1 cellular context compared by ENCODE assay signal in the genomic region with DNA sequence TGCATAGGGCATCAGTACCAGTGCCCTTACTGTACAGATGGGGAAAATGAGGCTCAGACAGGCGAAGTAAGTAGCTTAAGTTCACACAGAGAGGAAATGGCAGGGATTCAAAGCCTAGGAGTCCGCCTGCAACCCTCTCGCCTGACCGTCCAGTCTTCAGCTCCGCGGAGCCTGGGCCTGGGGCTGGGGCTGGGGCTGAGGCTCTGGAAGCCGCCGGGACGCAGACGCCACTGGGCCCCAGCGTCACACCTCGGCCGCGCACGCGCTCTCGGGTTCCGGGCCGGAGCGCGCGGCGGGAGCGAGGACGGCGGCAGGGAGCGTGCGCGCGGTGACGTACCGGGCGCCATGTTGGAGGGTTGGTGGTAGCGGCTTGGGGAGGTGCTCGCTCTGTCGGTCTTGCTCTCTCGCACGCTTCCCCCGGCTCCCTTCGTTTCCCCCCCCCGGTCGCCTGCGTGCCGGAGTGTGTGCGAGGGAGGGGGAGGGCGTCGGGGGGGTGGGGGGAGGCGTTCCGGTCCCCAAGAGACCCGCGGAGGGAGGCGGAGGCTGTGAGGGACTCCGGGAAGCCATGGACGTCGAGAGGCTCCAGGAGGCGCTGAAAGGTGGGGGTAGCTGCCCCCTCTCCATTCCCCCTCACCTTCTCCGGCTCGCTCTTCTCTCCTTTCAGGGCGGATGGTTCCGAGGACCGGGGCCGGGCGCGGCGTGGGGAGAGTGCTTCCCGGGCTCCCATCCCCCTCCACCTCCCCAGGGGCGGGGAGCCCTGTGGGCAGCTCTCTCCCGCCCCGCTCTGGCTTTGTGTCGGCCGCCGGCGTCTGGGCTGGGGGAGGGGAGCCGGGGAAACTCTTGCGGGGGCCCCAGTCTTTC.
TF ChIP-seq lines count a peak whose summit lies in the region.

A gene with protein sequence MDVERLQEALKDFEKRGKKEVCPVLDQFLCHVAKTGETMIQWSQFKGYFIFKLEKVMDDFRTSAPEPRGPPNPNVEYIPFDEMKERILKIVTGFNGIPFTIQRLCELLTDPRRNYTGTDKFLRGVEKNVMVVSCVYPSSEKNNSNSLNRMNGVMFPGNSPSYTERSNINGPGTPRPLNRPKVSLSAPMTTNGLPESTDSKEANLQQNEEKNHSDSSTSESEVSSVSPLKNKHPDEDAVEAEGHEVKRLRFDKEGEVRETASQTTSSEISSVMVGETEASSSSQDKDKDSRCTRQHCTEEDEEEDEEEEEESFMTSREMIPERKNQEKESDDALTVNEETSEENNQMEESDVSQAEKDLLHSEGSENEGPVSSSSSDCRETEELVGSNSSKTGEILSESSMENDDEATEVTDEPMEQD (plus strand): TSS at position 339 of the 861 bp plus-strand sequence. CDS start 227 bp downstream, at position 566.

TF ChIP-seq in HepG2, 621 proteins besides CTCF, POLR2A, EP300 and RAD21 (continued from another document and continues in another):
- TF ChIP-seq KAT2B (IDR thresholded peaks at IDR 0.05; ENCODE audit: borderline replicate concordance, low read depth, low read length) (no peak), HIVEP1 (CRISPR knock-in tag; IDR thresholded peaks at IDR 0.05) (no peak), ZNF558 (CRISPR knock-in tag; IDR thresholded peaks at IDR 0.05; ENCODE audit: borderline replicate concordance) (no peak), SP5 (CRISPR knock-in tag; IDR thresholded peaks at IDR 0.05; ENCODE audit: borderline replicate concordance, low read depth) (0 out of 2 replicates have a peak, but pooled peaks have one; percentile 19), ZNF350 (CRISPR knock-in tag; IDR thresholded peaks at IDR 0.05; ENCODE audit: borderline replicate concordance, low read depth) (no peak), ARNT2 (CRISPR knock-in tag; IDR thresholded peaks at IDR 0.05; ENCODE audit: low read depth) (peak; percentile 38; the same call in 1 of the 2 replicates), PITX1 (CRISPR knock-in tag; IDR thresholded peaks at IDR 0.05) (0 out of 2 replicates have a peak, but pooled peaks have one; percentile 35), ZNF44 (CRISPR knock-in tag; IDR thresholded peaks at IDR 0.05) (0 out of 2 replicates have a peak, but pooled peaks have one; percentile 70), PCBP1 (IDR thresholded peaks at IDR 0.05; ENCODE audit: borderline replicate concordance, low read depth, low read length) (peak; percentile 46; the same call in 1 of the 2 replicates), ZMAT3 (CRISPR knock-in tag; conservative IDR thresholded peaks at IDR 0.05) (peak; percentile 44; the same call in 1 of the 2 replicates), TAF1 (CRISPR knock-in tag; IDR thresholded peaks at IDR 0.05) (peak; percentile 62; the same call in 1 of the 2 replicates), IKZF4 (CRISPR knock-in tag; IDR thresholded peaks at IDR 0.05; ENCODE audit: borderline replicate concordance, low read depth, not compliant biosample characterization) (peak; percentile 96), SIN3A (IDR thresholded peaks at IDR 0.05; ENCODE audit: borderline replicate concordance, low read depth, low read length) (peak; percentile 44; the same call in 1 of the 2 replicates), DR1 (CRISPR knock-in tag; IDR thresholded peaks at IDR 0.05) (peak; percentile 12; the same call in 1 of the 2 replicates), ZFP1 (CRISPR knock-in tag; IDR thresholded peaks at IDR 0.05) (no peak), ZNF616 (CRISPR knock-in tag; IDR thresholded peaks at IDR 0.05; ENCODE audit: low read depth) (peak; percentile 89), STAG1 (CRISPR knock-in tag; IDR thresholded peaks at IDR 0.05) (peak; percentile 3; the same call in 1 of the 2 replicates), ZNF629 (CRISPR knock-in tag; conservative IDR thresholded peaks at IDR 0.05) (peak; percentile 50), ZBTB20 (CRISPR knock-in tag; IDR thresholded peaks at IDR 0.05; ENCODE audit: borderline replicate concordance, low read depth) (peak; percentile 41; the same call in 1 of the 2 replicates), ZNF17 (CRISPR knock-in tag; IDR thresholded peaks at IDR 0.05) (no peak), FOXC1 (CRISPR knock-in tag; IDR thresholded peaks at IDR 0.05; ENCODE audit: borderline replicate concordance) (peak; percentile 56; the same call in 1 of the 2 replicates), POLR2AphosphoS2 (IDR thresholded peaks at IDR 0.05; ENCODE audit: low read depth, low read length) (no peak), ZBTB3 (CRISPR knock-in tag; IDR thresholded peaks at IDR 0.05; ENCODE audit: borderline replicate concordance, low read depth) (no peak), SRSF1 (optimal IDR thresholded peaks at IDR 0.05; ENCODE audit: low read depth, low read length) (peak; percentile 27), ZNF432 (CRISPR knock-in tag; IDR thresholded peaks at IDR 0.05; ENCODE audit: borderline replicate concordance) (no peak), ZNF788 (CRISPR knock-in tag; IDR thresholded peaks at IDR 0.05; ENCODE audit: borderline replicate concordance) (peak; percentile 78; the same call in 1 of the 2 replicates), TEAD3 (CRISPR knock-in tag; optimal IDR thresholded peaks at IDR 0.05; ENCODE audit: borderline replicate concordance) (peak; percentile 60), KLF16 (CRISPR knock-in tag; IDR thresholded peaks at IDR 0.05) (peak in 1 of 2 experiments; percentile 60; a peak in 1 of 4 replicates)
- TF ChIP-seq, protein P1, sequence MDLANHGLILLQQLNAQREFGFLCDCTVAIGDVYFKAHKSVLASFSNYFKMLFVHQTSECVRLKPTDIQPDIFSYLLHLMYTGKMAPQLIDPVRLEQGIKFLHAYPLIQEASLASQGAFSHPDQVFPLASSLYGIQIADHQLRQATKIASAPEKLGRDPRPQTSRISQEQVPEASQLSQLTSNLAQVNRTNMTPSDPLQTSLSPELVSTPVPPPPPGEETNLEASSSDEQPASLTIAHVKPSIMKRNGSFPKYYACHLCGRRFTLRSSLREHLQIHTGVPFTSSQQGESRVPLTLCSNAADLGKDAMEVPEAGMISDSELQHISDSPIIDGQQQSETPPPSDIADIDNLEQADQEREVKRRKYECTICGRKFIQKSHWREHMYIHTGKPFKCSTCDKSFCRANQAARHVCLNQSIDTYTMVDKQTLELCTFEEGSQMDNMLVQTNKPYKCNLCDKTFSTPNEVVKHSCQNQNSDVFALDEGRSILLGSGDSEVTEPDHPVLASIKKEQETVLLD (CRISPR knock-in tag; IDR thresholded peaks at IDR 0.05; ENCODE audit: low read depth) = peak; percentile 70; the same call in 1 of the 2 replicates
- TF ChIP-seq, protein P2, sequence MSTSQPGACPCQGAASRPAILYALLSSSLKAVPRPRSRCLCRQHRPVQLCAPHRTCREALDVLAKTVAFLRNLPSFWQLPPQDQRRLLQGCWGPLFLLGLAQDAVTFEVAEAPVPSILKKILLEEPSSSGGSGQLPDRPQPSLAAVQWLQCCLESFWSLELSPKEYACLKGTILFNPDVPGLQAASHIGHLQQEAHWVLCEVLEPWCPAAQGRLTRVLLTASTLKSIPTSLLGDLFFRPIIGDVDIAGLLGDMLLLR (CRISPR knock-in tag; IDR thresholded peaks at IDR 0.05) = no peak
- TF ChIP-seq, protein P3, sequence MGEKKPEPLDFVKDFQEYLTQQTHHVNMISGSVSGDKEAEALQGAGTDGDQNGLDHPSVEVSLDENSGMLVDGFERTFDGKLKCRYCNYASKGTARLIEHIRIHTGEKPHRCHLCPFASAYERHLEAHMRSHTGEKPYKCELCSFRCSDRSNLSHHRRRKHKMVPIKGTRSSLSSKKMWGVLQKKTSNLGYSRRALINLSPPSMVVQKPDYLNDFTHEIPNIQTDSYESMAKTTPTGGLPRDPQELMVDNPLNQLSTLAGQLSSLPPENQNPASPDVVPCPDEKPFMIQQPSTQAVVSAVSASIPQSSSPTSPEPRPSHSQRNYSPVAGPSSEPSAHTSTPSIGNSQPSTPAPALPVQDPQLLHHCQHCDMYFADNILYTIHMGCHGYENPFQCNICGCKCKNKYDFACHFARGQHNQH (CRISPR knock-in tag; IDR thresholded peaks at IDR 0.05) = peak; percentile 58
- TF ChIP-seq, protein P4, sequence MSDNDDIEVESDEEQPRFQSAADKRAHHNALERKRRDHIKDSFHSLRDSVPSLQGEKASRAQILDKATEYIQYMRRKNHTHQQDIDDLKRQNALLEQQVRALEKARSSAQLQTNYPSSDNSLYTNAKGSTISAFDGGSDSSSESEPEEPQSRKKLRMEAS (IDR thresholded peaks at IDR 0.05) = peak; percentile 92
- TF ChIP-seq, protein P5, sequence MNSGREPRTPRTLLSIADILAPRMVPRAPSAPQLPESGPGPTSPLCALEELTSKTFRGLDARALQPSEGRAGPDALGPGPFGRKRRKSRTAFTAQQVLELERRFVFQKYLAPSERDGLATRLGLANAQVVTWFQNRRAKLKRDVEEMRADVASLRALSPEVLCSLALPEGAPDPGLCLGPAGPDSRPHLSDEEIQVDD (CRISPR knock-in tag; IDR thresholded peaks at IDR 0.05; ENCODE audit: borderline replicate concordance) = no peak; the same call in 1 of the 2 replicates
- TF ChIP-seq, protein P6, sequence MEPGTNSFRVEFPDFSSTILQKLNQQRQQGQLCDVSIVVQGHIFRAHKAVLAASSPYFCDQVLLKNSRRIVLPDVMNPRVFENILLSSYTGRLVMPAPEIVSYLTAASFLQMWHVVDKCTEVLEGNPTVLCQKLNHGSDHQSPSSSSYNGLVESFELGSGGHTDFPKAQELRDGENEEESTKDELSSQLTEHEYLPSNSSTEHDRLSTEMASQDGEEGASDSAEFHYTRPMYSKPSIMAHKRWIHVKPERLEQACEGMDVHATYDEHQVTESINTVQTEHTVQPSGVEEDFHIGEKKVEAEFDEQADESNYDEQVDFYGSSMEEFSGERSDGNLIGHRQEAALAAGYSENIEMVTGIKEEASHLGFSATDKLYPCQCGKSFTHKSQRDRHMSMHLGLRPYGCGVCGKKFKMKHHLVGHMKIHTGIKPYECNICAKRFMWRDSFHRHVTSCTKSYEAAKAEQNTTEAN (CRISPR knock-in tag; conservative IDR thresholded peaks at IDR 0.05) = 0 out of 2 replicates have a peak, but pooled peaks have one; percentile 32
- TF ChIP-seq, protein P7, sequence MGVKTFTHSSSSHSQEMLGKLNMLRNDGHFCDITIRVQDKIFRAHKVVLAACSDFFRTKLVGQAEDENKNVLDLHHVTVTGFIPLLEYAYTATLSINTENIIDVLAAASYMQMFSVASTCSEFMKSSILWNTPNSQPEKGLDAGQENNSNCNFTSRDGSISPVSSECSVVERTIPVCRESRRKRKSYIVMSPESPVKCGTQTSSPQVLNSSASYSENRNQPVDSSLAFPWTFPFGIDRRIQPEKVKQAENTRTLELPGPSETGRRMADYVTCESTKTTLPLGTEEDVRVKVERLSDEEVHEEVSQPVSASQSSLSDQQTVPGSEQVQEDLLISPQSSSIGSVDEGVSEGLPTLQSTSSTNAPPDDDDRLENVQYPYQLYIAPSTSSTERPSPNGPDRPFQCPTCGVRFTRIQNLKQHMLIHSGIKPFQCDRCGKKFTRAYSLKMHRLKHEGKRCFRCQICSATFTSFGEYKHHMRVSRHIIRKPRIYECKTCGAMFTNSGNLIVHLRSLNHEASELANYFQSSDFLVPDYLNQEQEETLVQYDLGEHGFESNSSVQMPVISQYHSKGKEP (CRISPR knock-in tag; IDR thresholded peaks at IDR 0.05) = peak; percentile 70
- TF ChIP-seq, protein P8, sequence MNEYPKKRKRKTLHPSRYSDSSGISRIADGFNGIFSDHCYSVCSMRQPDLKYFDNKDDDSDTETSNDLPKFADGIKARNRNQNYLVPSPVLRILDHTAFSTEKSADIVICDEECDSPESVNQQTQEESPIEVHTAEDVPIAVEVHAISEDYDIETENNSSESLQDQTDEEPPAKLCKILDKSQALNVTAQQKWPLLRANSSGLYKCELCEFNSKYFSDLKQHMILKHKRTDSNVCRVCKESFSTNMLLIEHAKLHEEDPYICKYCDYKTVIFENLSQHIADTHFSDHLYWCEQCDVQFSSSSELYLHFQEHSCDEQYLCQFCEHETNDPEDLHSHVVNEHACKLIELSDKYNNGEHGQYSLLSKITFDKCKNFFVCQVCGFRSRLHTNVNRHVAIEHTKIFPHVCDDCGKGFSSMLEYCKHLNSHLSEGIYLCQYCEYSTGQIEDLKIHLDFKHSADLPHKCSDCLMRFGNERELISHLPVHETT (CRISPR knock-in tag; conservative IDR thresholded peaks at IDR 0.05) = 0 out of 2 replicates have a peak, but pooled peaks have one; percentile 60
- TF ChIP-seq, protein P9, sequence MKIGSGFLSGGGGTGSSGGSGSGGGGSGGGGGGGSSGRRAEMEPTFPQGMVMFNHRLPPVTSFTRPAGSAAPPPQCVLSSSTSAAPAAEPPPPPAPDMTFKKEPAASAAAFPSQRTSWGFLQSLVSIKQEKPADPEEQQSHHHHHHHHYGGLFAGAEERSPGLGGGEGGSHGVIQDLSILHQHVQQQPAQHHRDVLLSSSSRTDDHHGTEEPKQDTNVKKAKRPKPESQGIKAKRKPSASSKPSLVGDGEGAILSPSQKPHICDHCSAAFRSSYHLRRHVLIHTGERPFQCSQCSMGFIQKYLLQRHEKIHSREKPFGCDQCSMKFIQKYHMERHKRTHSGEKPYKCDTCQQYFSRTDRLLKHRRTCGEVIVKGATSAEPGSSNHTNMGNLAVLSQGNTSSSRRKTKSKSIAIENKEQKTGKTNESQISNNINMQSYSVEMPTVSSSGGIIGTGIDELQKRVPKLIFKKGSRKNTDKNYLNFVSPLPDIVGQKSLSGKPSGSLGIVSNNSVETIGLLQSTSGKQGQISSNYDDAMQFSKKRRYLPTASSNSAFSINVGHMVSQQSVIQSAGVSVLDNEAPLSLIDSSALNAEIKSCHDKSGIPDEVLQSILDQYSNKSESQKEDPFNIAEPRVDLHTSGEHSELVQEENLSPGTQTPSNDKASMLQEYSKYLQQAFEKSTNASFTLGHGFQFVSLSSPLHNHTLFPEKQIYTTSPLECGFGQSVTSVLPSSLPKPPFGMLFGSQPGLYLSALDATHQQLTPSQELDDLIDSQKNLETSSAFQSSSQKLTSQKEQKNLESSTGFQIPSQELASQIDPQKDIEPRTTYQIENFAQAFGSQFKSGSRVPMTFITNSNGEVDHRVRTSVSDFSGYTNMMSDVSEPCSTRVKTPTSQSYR (CRISPR knock-in tag; IDR thresholded peaks at IDR 0.05; ENCODE audit: borderline replicate concordance) = peak; percentile 84
- TF ChIP-seq, protein P10, sequence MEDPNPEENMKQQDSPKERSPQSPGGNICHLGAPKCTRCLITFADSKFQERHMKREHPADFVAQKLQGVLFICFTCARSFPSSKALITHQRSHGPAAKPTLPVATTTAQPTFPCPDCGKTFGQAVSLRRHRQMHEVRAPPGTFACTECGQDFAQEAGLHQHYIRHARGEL (CRISPR knock-in tag; IDR thresholded peaks at IDR 0.05) = no peak
